Comparison of ENCODE assay signal across 1 cellular context in the genomic region with DNA sequence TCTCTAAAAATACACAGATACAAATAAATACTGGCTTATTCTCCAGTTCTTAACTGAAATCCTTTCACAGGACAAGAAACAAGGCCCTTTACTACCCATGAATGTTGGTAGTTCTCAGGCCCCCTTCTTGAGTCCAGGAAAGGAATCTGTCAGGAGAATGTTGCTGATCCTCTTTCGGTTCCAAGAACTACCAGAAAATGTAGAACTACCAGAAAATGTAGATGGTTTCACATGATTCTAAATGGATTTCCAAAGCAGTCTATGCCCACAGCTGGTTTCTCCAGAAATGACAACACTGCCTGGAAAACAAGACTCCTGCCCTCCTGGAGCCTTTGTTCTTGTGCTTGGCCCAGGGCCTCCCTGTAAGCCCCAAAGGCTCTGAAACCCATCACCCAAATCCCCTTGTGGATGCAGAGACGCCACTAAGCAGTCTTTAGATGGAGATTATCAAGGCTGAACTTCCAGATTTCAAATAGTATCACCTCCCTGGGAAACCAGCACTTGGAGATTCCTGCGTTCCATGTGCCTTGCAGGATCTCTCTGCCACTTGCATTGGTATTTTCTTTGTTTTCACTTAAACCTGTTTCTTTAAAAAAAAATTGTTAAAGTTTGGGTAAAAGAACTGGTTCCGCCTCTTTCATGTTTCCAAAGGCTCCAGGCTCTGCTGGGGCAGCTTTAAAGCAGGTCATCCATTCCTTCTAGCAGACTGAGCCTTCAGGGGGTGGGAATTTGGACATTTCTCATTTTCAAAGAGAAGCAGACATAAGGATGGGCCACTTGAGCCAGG.
TF ChIP-seq lines count a peak whose summit lies in the region.

No MANE protein-coding gene starts in this region.

TF ChIP-seq in H1, 55 proteins besides CTCF, POLR2A, EP300 and RAD21:
- TF ChIP-seq CHD7 (IDR thresholded peaks at IDR 0.05; ENCODE audit: insufficient replicate concordance, low read length), result no peak
- TF ChIP-seq ZNF274 (IDR thresholded peaks at IDR 0.05; ENCODE audit: borderline replicate concordance, extremely low read depth, low read length), result no peak
- no peak for TF ChIP-seq KDM1A (IDR thresholded peaks at IDR 0.05; ENCODE audit: borderline replicate concordance, low read length)
- no peak for TF ChIP-seq RFX5 (IDR thresholded peaks at IDR 0.05; ENCODE audit: borderline replicate concordance, low read depth, low read length)
- TF ChIP-seq SIN3A (conservative IDR thresholded peaks at IDR 0.05 in 1 of 2, IDR thresholded peaks at IDR 0.05 in 1 of 2; ENCODE audit: low read depth in 1 of 2, low read length in 2 of 2), result no peak
- TF ChIP-seq FOSL1 (IDR thresholded peaks at IDR 0.05; ENCODE audit: insufficient read depth, low read depth, low read length), result no peak
- no peak for TF ChIP-seq MAFK (IDR thresholded peaks at IDR 0.05; ENCODE audit: low read depth, low read length)
- TF ChIP-seq TAF7 (optimal IDR thresholded peaks at IDR 0.05; ENCODE audit: borderline replicate concordance, low read depth, low read length), result no peak
TF ChIP-seq in H1: peak in this region for 0.
